In genomic region chr11:83069441-83070043, GRCh38 we compare ENCODE assay signal across 9 cellular contexts. TPM values are rescaled to one million over a fixed set of nuclear protein-coding genes. Genes with fewer than 3 reads are reported as not detected.
DNase-seq lines count a peak whose midpoint lies in the region; ATAC-seq and TF ChIP-seq lines count a peak whose summit lies in the region.
"Had no signal": no experiment of that assay in that cellular context is flagged by ENCODE, and none has a peak within 500 bp of the region (broad histone marks: within the 10 kb centered on the region; RNA-seq: fewer than 3 reads in every experiment).

No MANE protein-coding gene starts in this region.

- no peaks in the 10 kb centered on the region for H3F3A ChIP-seq in GM23338 (replicated peaks; ENCODE audit: low read depth)

- H3K27me3 Mint-ChIP-seq in CD4-positive, alpha-beta memory T cell = no peaks in the 10 kb centered on the region
- H3K27me3 Mint-ChIP-seq in GM23338 (ENCODE audit: insufficient read depth, low read depth, poor library complexity) = peaks cover 8% of the 10 kb centered on the region
- H3K27me3 Mint-ChIP-seq in naive thymus-derived CD8-positive, alpha-beta T cell = no peaks in the 10 kb centered on the region
- H3K27me3 Mint-ChIP-seq in effector memory CD8-positive, alpha-beta T cell = peaks cover 0 to 12% of the 10 kb centered on the region in 2 donors

- H4K20me1 ChIP-seq in GM23338 (replicated peaks; ENCODE audit: insufficient read depth) = 0 out of 2 replicates have a peak, but pooled peaks cover 7% of the 10 kb centered on the region

- peaks cover 7 to 15% of the 10 kb centered on the region in 2 donors for H3K36me3 Mint-ChIP-seq in CD4-positive, alpha-beta memory T cell
- H3K36me3 Mint-ChIP-seq in GM23338 (ENCODE audit: low read depth) = peaks cover 15% of the 10 kb centered on the region; the same call in 2 of the 3 replicates
- peaks cover 5 to 10% (median 6%) of the 10 kb centered on the region in 3 donors for H3K36me3 Mint-ChIP-seq in naive thymus-derived CD8-positive, alpha-beta T cell
- H3K36me3 Mint-ChIP-seq in effector memory CD8-positive, alpha-beta T cell (ENCODE audit: insufficient read depth) = no peaks in the 10 kb centered on the region

- H3K9me3 ChIP-seq in CD4-positive, alpha-beta memory T cell (ENCODE audit: control insufficient read depth in 1 of 2, low read length in 2 of 2) = no peaks in the 10 kb centered on the region
- no peaks in the 10 kb centered on the region for H3K9me3 ChIP-seq in ascending aorta

- H3K27me3 ChIP-seq in CD4-positive, alpha-beta memory T cell (ENCODE audit: insufficient read depth, low read length) = no peaks in the 10 kb centered on the region
- H3K27me3 ChIP-seq in GM23338 (ENCODE audit: insufficient read depth) = no peaks in the 10 kb centered on the region
- H3K27me3 ChIP-seq in ascending aorta = no peaks in the 10 kb centered on the region

- CTCF ChIA-PET in CD4-positive, alpha-beta memory T cell (lab: Charles Lee; ENCODE audit: partially characterized antibody) = interaction anchor here (1.0 to 1.2 kb wide), 2 partner anchors 14 to 180 kb away, joined by 3 read pairs; no protein-coding TSS in a partner anchor

- peak overlapping the region in 4 of 7 donors; percentile 47 to 84 (median 64) for H3K27ac Mint-ChIP-seq in CD4-positive, alpha-beta memory T cell
- no peak overlapping the region for H3K27ac Mint-ChIP-seq in GM23338
- peak overlapping the region in 7 of 10 donors; percentile 48 to 89 (median 79) for H3K27ac Mint-ChIP-seq in naive thymus-derived CD8-positive, alpha-beta T cell
- H3K27ac Mint-ChIP-seq in effector memory CD8-positive, alpha-beta T cell = no peak overlapping the region

- H3K4me1 ChIP-seq in CD4-positive, alpha-beta memory T cell (ENCODE audit: insufficient read depth, low read length) = peaks cover 42% of the 10 kb centered on the region
- peaks cover 21% of the 10 kb centered on the region for H3K4me1 ChIP-seq in GM23338 (ENCODE audit: insufficient read depth)
- peaks cover 11 to 21% of the 10 kb centered on the region in 2 donors for H3K4me1 ChIP-seq in ascending aorta
- H3K4me1 ChIP-seq: parathyroid adenoma had no signal

- peaks cover under 1 to 31% (median 17%) of the 10 kb centered on the region in 4 donors for H3K4me1 Mint-ChIP-seq in CD4-positive, alpha-beta memory T cell
- H3K4me1 Mint-ChIP-seq in GM23338 = peaks cover 12% of the 10 kb centered on the region
- H3K4me1 Mint-ChIP-seq in naive thymus-derived CD8-positive, alpha-beta T cell = peaks cover 18 to 45% (median 29%) of the 10 kb centered on the region in 4 donors
- H3K4me1 Mint-ChIP-seq in effector memory CD8-positive, alpha-beta T cell (ENCODE audit: low read depth in 2 of 2) = peaks cover 10 to 29% of the 10 kb centered on the region in 2 donors

- H3K4me2 ChIP-seq in GM23338 = peak overlapping the region; percentile 90

- H3K79me2 ChIP-seq in GM23338 (replicated peaks; ENCODE audit: insufficient read depth) = peaks cover 66% of the 10 kb centered on the region

- H3K9me3 Mint-ChIP-seq in CD4-positive, alpha-beta memory T cell = peaks cover 0 to 1% (median 0%) of the 10 kb centered on the region in 8 donors
- H3K9me3 Mint-ChIP-seq in GM23338 = no peaks in the 10 kb centered on the region
- H3K9me3 Mint-ChIP-seq in naive thymus-derived CD8-positive, alpha-beta T cell = no peaks in the 10 kb centered on the region
- H3K9me3 Mint-ChIP-seq in effector memory CD8-positive, alpha-beta T cell = no peaks in the 10 kb centered on the region

- no peaks in the 10 kb centered on the region for H3K36me3 ChIP-seq in CD4-positive, alpha-beta memory T cell (ENCODE audit: insufficient read depth, low read length)
- H3K36me3 ChIP-seq in GM23338 (ENCODE audit: insufficient read depth) = peaks cover 10% of the 10 kb centered on the region; the same call in 1 of the 2 replicates
- peaks cover 3 to 7% of the 10 kb centered on the region in 2 donors for H3K36me3 ChIP-seq in ascending aorta

- H3K4me3 ChIP-seq in CD4-positive, alpha-beta memory T cell (ENCODE audit: low read length in 2 of 2) = no peak overlapping the region
- H3K4me3 ChIP-seq in GM23338 (peak overlapping the region; percentile 84), ascending aorta (peak overlapping the region; percentile 71 to 74)

- ATAC-seq in GM23338 (no peak), HG02970 (IDR thresholded peaks at IDR 0.05; ENCODE audit: low FRiP score, unreplicated experiment) (no peak)
- no peak for ATAC-seq in naive thymus-derived CD8-positive, alpha-beta T cell
- no peak for ATAC-seq in effector memory CD8-positive, alpha-beta T cell (replicated peaks)

- intact Hi-C loops in CD4-positive, alpha-beta memory T cell (cut with micrococcal nuclease) = loop anchor here (2.0 to 5.0 kb wide), 3 partner anchors 48 to 143 kb away; no protein-coding TSS in a partner anchor
- intact Hi-C loops in ascending aorta (cut with DNase I) = loop anchor here (5.0 kb wide), 2 partner anchors 77 to 218 kb away; partner anchors contain the start of gene CCDC90B

- H2AFZ ChIP-seq in GM23338 = no peak overlapping the region
- H2AFZ ChIP-seq: parathyroid adenoma had no signal

- H3K27ac ChIP-seq in CD4-positive, alpha-beta memory T cell (ENCODE audit: low read depth, low read length) = no peak overlapping the region
- H3K27ac ChIP-seq in GM23338 (ENCODE audit: low read depth) (no peak overlapping the region), ascending aorta (peak overlapping the region; percentile 94 to 95)
- H3K27ac ChIP-seq: parathyroid adenoma had no signal

- no peak for DNase-seq in CD4-positive, alpha-beta memory T cell
- no peak for DNase-seq in GM23338 (ENCODE audit: low spot score)
- no peak for DNase-seq in ascending aorta (ENCODE audit: low spot score in 2 of 2)
- no peak for DNase-seq in naive thymus-derived CD8-positive, alpha-beta T cell
- DNase-seq in effector memory CD8-positive, alpha-beta T cell = no peak
- DNase-seq in HK-2 (ENCODE audit: unreplicated experiment) = no peak
- DNase-seq in activated CD8-positive, alpha-beta memory T cell treated with anti-CD3 and anti-CD28 coated beads, Interleukin-2, amount 50 U/mL, for 48 hours = no peak

- H3K9me2 ChIP-seq in GM23338 (ENCODE audit: insufficient read depth) = no peaks in the 10 kb centered on the region

- no peak for TF ChIP-seq CTCF in GM23338 (conservative IDR thresholded peaks at IDR 0.05; ENCODE audit: low read depth in 2 of 2)
- no peak for TF ChIP-seq CTCF in ascending aorta (IDR thresholded peaks at IDR 0.05)

- POLR2A ChIA-PET in CD4-positive, alpha-beta memory T cell (lab: Charles Lee; ENCODE audit: partially characterized antibody) = interaction anchor here (0.7 to 8.3 kb wide), 6 partner anchors 13 to 149 kb away, joined by 3 to 188 read pairs (median 4); partner anchors contain the start of gene PCF11
- POLR2A ChIA-PET in naive thymus-derived CD8-positive, alpha-beta T cell (lab: Charles Lee) = interaction anchor here (1.1 to 6.6 kb wide), 3 partner anchors 19 to 168 kb away, joined by 3 to 67 read pairs (median 12); partner anchors contain the start of genes DDIAS, PCF11 and PRCP

- peak overlapping the region; percentile 1 to 87 (median 30) for H3K4me3 Mint-ChIP-seq in CD4-positive, alpha-beta memory T cell
- H3K4me3 Mint-ChIP-seq in GM23338 = peak overlapping the region; percentile 2; the same call in 2 of the 3 replicates
- peak overlapping the region in 1 of 10 donors; percentile 68 for H3K4me3 Mint-ChIP-seq in naive thymus-derived CD8-positive, alpha-beta T cell
- no peak overlapping the region for H3K4me3 Mint-ChIP-seq in effector memory CD8-positive, alpha-beta T cell

TF ChIP-seq in GM23338, 12 proteins besides CTCF, POLR2A, EP300 and RAD21 (continues in another document):
- TF ChIP-seq ZNF114 (CRISPR knock-in tag; IDR thresholded peaks at IDR 0.05) (no peak), POLR2AphosphoS5 (IDR thresholded peaks at IDR 0.05; ENCODE audit: low read depth) (no peak), JUNB (IDR thresholded peaks at IDR 0.05; ENCODE audit: unreplicated experiment) (no peak), CREB1 (CRISPR knock-in tag; IDR thresholded peaks at IDR 0.05; ENCODE audit: low read depth) (no peak), NANOG (IDR thresholded peaks at IDR 0.05; ENCODE audit: borderline replicate concordance) (no peak), EZH2phosphoT487 (IDR thresholded peaks at IDR 0.05; ENCODE audit: unreplicated experiment) (no peak)

RNA-seq across cellular contexts. Expression of gene RAB30, which starts 2.2 kb away (rescaled TPM):
- total RNA-seq in CD4-positive, alpha-beta memory T cell = 10 to 100 TPM; 12.3 to 14.1 TPM
- polyA plus RNA-seq in CD4-positive, alpha-beta memory T cell = 1 to 10 TPM; 5.0 to 8.9 TPM
- 4.5 and 6.6 TPM in 2 replicates for total RNA-seq in GM23338 (2014; rRNA removed; shearing (Covaris generic))
- 2.6 and 3.3 TPM in 2 replicates for polyA plus RNA-seq in GM23338 (2016; fragmentation: Nextera tagmentation; extraction: Ambion mirVana)
- 7.7 TPM for total RNA-seq in ascending aorta
- 10 to 100 TPM; 28.1 to 35.5 TPM for total RNA-seq in naive thymus-derived CD8-positive, alpha-beta T cell
- 10 to 100 TPM; 10.7 to 17.4 (median 12.8) TPM for polyA plus RNA-seq in naive thymus-derived CD8-positive, alpha-beta T cell

Comparison
In these comparisons a context has a peak if more than half of its experiments do, and no peak if none do; other contexts are left out.
1. H3K27ac ChIP-seq: peak in ascending aorta (2 of 2); none in CD4-positive, alpha-beta memory T cell (single experiment) and GM23338 (single experiment).
2. H3K4me3 ChIP-seq: peak in GM23338 (single experiment) and ascending aorta (2 of 2); none in CD4-positive, alpha-beta memory T cell (0 of 2).
3. H3K27ac Mint-ChIP-seq: peak in CD4-positive, alpha-beta memory T cell (4 of 7) and naive thymus-derived CD8-positive, alpha-beta T cell (7 of 10); none in GM23338 (single experiment) and effector memory CD8-positive, alpha-beta T cell (0 of 2).
4. H3K4me3 Mint-ChIP-seq: peak in CD4-positive, alpha-beta memory T cell (8 of 8) and GM23338 (single experiment); none in effector memory CD8-positive, alpha-beta T cell (0 of 2).